1 cellular context compared by ENCODE assay signal in genomic region chr6:2857580-2858337, GRCh38.
TF ChIP-seq lines count a peak whose summit lies in the region.

No MANE protein-coding gene starts in this region.

TF ChIP-seq in HepG2, 621 proteins besides CTCF, POLR2A, EP300 and RAD21 (continued from another document and continues in another):
- TF ChIP-seq ETS1 (CRISPR knock-in tag; IDR thresholded peaks at IDR 0.05), result no peak
- TF ChIP-seq ZMYM3 (CRISPR knock-in tag; IDR thresholded peaks at IDR 0.05), result no peak
- TF ChIP-seq, protein P1, sequence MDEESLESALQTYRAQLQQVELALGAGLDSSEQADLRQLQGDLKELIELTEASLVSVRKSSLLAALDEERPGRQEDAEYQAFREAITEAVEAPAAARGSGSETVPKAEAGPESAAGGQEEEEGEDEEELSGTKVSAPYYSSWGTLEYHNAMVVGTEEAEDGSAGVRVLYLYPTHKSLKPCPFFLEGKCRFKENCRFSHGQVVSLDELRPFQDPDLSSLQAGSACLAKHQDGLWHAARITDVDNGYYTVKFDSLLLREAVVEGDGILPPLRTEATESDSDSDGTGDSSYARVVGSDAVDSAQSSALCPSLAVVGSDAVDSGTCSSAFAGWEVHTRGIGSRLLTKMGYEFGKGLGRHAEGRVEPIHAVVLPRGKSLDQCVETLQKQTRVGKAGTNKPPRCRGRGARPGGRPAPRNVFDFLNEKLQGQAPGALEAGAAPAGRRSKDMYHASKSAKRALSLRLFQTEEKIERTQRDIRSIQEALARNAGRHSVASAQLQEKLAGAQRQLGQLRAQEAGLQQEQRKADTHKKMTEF (CRISPR knock-in tag; IDR thresholded peaks at IDR 0.05), result peak; percentile 50; the same call in 1 of the 2 replicates
- peak; percentile 28 for TF ChIP-seq ASH2L (IDR thresholded peaks at IDR 0.05; ENCODE audit: insufficient read length, low read depth, low read length)
- TF ChIP-seq, protein P2, sequence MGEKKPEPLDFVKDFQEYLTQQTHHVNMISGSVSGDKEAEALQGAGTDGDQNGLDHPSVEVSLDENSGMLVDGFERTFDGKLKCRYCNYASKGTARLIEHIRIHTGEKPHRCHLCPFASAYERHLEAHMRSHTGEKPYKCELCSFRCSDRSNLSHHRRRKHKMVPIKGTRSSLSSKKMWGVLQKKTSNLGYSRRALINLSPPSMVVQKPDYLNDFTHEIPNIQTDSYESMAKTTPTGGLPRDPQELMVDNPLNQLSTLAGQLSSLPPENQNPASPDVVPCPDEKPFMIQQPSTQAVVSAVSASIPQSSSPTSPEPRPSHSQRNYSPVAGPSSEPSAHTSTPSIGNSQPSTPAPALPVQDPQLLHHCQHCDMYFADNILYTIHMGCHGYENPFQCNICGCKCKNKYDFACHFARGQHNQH (CRISPR knock-in tag; IDR thresholded peaks at IDR 0.05), result peak; percentile 43; the same call in 1 of the 2 replicates
- 0 out of 2 replicates have a peak, but pooled peaks have one; percentile 9 for TF ChIP-seq ZNF616 (CRISPR knock-in tag; IDR thresholded peaks at IDR 0.05; ENCODE audit: low read depth)
- peak; percentile 52; the same call in 1 of the 2 replicates for TF ChIP-seq ZFX (CRISPR knock-in tag; IDR thresholded peaks at IDR 0.05; ENCODE audit: low read depth)
- no peak for TF ChIP-seq ZKSCAN8 (CRISPR knock-in tag; IDR thresholded peaks at IDR 0.05; ENCODE audit: borderline replicate concordance)
- 0 out of 2 replicates have a peak, but pooled peaks have one; percentile 26 for TF ChIP-seq HMG20A (CRISPR knock-in tag; IDR thresholded peaks at IDR 0.05; ENCODE audit: borderline replicate concordance)
- TF ChIP-seq CCDC6 (CRISPR knock-in tag; IDR thresholded peaks at IDR 0.05), result peak; percentile 32; the same call in 1 of the 2 replicates
- TF ChIP-seq NFATC3 (CRISPR knock-in tag; IDR thresholded peaks at IDR 0.05), result 0 out of 2 replicates have a peak, but pooled peaks have one; percentile 26
- TF ChIP-seq GATA4 (IDR thresholded peaks at IDR 0.05; ENCODE audit: borderline replicate concordance, low read depth), result 0 out of 2 replicates have a peak, but pooled peaks have one; percentile 11
- 0 out of 2 replicates have a peak, but pooled peaks have one; percentile 20 for TF ChIP-seq ELF1 (CRISPR knock-in tag; IDR thresholded peaks at IDR 0.05)
- TF ChIP-seq HOXA3 (CRISPR knock-in tag; IDR thresholded peaks at IDR 0.05), result 0 out of 2 replicates have a peak, but pooled peaks have one; percentile 14
- TF ChIP-seq KLF12 (CRISPR knock-in tag; IDR thresholded peaks at IDR 0.05; ENCODE audit: borderline replicate concordance), result 0 out of 2 replicates have a peak, but pooled peaks have one; percentile 59
- TF ChIP-seq SP2 (CRISPR knock-in tag; IDR thresholded peaks at IDR 0.05), result no peak
- no peak for TF ChIP-seq ZNF282 (IDR thresholded peaks at IDR 0.05; ENCODE audit: partially characterized antibody)
- TF ChIP-seq YEATS2 (CRISPR knock-in tag; IDR thresholded peaks at IDR 0.05; ENCODE audit: borderline replicate concordance), result peak; percentile 19; the same call in 1 of the 2 replicates
- peak; percentile 61; the same call in 1 of the 2 replicates for TF ChIP-seq ZFY (CRISPR knock-in tag; IDR thresholded peaks at IDR 0.05)
- TF ChIP-seq GATAD2A (CRISPR knock-in tag; IDR thresholded peaks at IDR 0.05), result peak; percentile 21; the same call in 1 of the 2 replicates
- peak; percentile 29; the same call in 1 of the 2 replicates for TF ChIP-seq TFAP4 (IDR thresholded peaks at IDR 0.05; ENCODE audit: borderline replicate concordance, low read depth)
- peak; percentile 9; the same call in 1 of the 2 replicates for TF ChIP-seq ETV5 (CRISPR knock-in tag; IDR thresholded peaks at IDR 0.05; ENCODE audit: borderline replicate concordance)
- TF ChIP-seq TFE3 (CRISPR knock-in tag; IDR thresholded peaks at IDR 0.05), result peak; percentile 34; the same call in 1 of the 2 replicates
- TF ChIP-seq TSC22D2 (CRISPR knock-in tag; IDR thresholded peaks at IDR 0.05; ENCODE audit: borderline replicate concordance), result peak; percentile 52; the same call in 1 of the 2 replicates
- peak; percentile 35; the same call in 1 of the 2 replicates for TF ChIP-seq PHF21A (CRISPR knock-in tag; IDR thresholded peaks at IDR 0.05)
- TF ChIP-seq GABPA (IDR thresholded peaks at IDR 0.05; ENCODE audit: low read depth, low read length), result no peak
- peak; percentile 48 for TF ChIP-seq GABPA (CRISPR knock-in tag; IDR thresholded peaks at IDR 0.05; ENCODE audit: low read depth)
- TF ChIP-seq, protein P3, sequence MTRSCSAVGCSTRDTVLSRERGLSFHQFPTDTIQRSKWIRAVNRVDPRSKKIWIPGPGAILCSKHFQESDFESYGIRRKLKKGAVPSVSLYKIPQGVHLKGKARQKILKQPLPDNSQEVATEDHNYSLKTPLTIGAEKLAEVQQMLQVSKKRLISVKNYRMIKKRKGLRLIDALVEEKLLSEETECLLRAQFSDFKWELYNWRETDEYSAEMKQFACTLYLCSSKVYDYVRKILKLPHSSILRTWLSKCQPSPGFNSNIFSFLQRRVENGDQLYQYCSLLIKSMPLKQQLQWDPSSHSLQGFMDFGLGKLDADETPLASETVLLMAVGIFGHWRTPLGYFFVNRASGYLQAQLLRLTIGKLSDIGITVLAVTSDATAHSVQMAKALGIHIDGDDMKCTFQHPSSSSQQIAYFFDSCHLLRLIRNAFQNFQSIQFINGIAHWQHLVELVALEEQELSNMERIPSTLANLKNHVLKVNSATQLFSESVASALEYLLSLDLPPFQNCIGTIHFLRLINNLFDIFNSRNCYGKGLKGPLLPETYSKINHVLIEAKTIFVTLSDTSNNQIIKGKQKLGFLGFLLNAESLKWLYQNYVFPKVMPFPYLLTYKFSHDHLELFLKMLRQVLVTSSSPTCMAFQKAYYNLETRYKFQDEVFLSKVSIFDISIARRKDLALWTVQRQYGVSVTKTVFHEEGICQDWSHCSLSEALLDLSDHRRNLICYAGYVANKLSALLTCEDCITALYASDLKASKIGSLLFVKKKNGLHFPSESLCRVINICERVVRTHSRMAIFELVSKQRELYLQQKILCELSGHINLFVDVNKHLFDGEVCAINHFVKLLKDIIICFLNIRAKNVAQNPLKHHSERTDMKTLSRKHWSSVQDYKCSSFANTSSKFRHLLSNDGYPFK (CRISPR knock-in tag; IDR thresholded peaks at IDR 0.05; ENCODE audit: borderline replicate concordance), result 0 out of 2 replicates have a peak, but pooled peaks have one; percentile 13
- peak; percentile 24; the same call in 1 of the 2 replicates for TF ChIP-seq MYC (CRISPR knock-in tag; IDR thresholded peaks at IDR 0.05; ENCODE audit: borderline replicate concordance)
- TF ChIP-seq FLYWCH1 (CRISPR knock-in tag; IDR thresholded peaks at IDR 0.05), result no peak
- no peak for TF ChIP-seq ESRRA (CRISPR knock-in tag; IDR thresholded peaks at IDR 0.05; ENCODE audit: low read depth)
- TF ChIP-seq TBX2 (CRISPR knock-in tag; IDR thresholded peaks at IDR 0.05; ENCODE audit: borderline replicate concordance), result 0 out of 2 replicates have a peak, but pooled peaks have one; percentile 8
- peak; percentile 31; the same call in 1 of the 2 replicates for TF ChIP-seq RARA (CRISPR knock-in tag; IDR thresholded peaks at IDR 0.05)
- TF ChIP-seq PAXIP1 (CRISPR knock-in tag; conservative IDR thresholded peaks at IDR 0.05), result peak; percentile 33; the same call in 1 of the 2 replicates
- no peak for TF ChIP-seq RXRA (CRISPR knock-in tag; IDR thresholded peaks at IDR 0.05)
- no peak for TF ChIP-seq RELA (CRISPR knock-in tag; IDR thresholded peaks at IDR 0.05)
- peak; percentile 27; the same call in 1 of the 2 replicates for TF ChIP-seq KAT8 (CRISPR knock-in tag; IDR thresholded peaks at IDR 0.05)
- TF ChIP-seq SOX5 (CRISPR knock-in tag; IDR thresholded peaks at IDR 0.05; ENCODE audit: borderline replicate concordance), result peak; percentile 22; the same call in 1 of the 2 replicates
- peak; percentile 74 for TF ChIP-seq HNRNPK (IDR thresholded peaks at IDR 0.05; ENCODE audit: low read depth, low read length, poor library complexity, severe bottlenecking)
- peak; percentile 6; the same call in 1 of the 2 replicates for TF ChIP-seq ZNF501 (CRISPR knock-in tag; IDR thresholded peaks at IDR 0.05)
- no peak; the same call in 1 of the 2 replicates for TF ChIP-seq SIN3A (IDR thresholded peaks at IDR 0.05; ENCODE audit: borderline replicate concordance, low read depth, low read length)
- TF ChIP-seq NFRKB (IDR thresholded peaks at IDR 0.05), result no peak
- TF ChIP-seq ZNF770 (CRISPR knock-in tag; IDR thresholded peaks at IDR 0.05), result peak; percentile 65
- TF ChIP-seq SAP130 (CRISPR knock-in tag; IDR thresholded peaks at IDR 0.05; ENCODE audit: low read depth), result 0 out of 2 replicates have a peak, but pooled peaks have one; percentile 8
- TF ChIP-seq, protein P4, sequence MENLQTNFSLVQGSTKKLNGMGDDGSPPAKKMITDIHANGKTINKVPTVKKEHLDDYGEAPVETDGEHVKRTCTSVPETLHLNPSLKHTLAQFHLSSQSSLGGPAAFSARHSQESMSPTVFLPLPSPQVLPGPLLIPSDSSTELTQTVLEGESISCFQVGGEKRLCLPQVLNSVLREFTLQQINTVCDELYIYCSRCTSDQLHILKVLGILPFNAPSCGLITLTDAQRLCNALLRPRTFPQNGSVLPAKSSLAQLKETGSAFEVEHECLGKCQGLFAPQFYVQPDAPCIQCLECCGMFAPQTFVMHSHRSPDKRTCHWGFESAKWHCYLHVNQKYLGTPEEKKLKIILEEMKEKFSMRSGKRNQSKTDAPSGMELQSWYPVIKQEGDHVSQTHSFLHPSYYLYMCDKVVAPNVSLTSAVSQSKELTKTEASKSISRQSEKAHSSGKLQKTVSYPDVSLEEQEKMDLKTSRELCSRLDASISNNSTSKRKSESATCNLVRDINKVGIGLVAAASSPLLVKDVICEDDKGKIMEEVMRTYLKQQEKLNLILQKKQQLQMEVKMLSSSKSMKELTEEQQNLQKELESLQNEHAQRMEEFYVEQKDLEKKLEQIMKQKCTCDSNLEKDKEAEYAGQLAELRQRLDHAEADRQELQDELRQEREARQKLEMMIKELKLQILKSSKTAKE (CRISPR knock-in tag; IDR thresholded peaks at IDR 0.05; ENCODE audit: borderline replicate concordance), result no peak
- no peak for TF ChIP-seq TEAD3 (CRISPR knock-in tag; optimal IDR thresholded peaks at IDR 0.05; ENCODE audit: borderline replicate concordance)
